In the genomic region with DNA sequence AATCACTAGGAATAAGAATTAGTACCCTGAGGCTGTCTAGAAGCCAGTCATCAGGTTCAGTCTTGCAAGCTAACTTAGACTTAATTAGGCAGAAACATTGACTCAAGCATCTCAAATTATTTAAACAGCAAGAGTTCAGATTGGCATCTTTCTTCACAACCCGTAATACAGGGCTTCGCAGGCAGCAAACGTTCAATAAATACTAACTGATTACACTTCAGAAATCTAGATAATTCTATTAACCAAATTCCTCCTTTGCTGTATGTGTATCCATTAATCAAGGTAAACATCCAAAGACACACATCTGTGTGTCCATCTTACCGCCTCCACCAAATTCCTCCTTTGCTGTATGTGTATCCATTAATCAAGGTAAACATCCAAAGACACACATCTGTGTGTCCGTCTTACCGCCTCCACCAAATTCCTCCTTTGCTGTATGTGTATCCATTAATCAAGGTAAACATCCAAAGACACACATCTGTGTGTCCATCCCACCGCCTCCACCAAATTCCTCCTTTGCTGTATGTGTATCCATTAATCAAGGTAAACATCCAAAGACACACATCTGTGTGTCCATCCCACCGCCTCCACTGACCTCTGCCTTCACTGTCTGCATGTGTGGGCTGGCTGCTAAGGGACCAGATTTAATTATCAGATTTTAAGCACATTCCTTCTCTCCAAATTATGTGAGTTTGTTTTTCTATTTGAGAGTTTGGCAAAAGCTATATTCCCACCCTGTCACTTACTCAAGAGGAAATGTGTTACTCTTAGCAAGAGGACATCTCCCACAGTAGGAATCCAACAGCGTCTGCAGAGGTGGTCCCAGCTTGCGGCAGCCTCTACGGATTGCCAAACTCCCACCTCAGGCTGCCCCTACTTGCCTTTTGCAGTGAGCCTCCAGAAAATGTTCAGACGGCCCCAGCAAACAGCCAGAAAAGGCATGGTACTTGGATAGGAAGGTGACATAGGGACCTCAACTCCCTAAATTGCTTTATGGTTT, we compare ENCODE assay signal across 1 cellular context.
TF ChIP-seq lines count a peak whose summit lies in the region.

No MANE protein-coding gene starts in this region.

TF ChIP-seq in HepG2, 621 proteins besides CTCF, POLR2A, EP300 and RAD21 (continued from another document and continues in another):
- TF ChIP-seq, protein P1, sequence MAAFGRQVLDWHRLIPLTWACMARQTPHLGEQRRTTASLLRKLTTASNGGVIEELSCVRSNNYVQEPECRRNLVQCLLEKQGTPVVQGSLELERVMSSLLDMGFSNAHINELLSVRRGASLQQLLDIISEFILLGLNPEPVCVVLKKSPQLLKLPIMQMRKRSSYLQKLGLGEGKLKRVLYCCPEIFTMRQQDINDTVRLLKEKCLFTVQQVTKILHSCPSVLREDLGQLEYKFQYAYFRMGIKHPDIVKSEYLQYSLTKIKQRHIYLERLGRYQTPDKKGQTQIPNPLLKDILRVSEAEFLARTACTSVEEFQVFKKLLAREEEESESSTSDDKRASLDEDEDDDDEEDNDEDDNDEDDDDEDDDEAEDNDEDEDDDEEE (CRISPR knock-in tag; IDR thresholded peaks at IDR 0.05) = 0 out of 2 replicates have a peak, but pooled peaks have one; percentile 65
- no peak; the same call in none of the 2 replicates for TF ChIP-seq MAX (IDR thresholded peaks at IDR 0.05)
- no peak; the same call in 1 of the 2 replicates for TF ChIP-seq FOSL1 (CRISPR knock-in tag; IDR thresholded peaks at IDR 0.05; ENCODE audit: borderline replicate concordance)
- peak; percentile 82 for TF ChIP-seq SIX1 (CRISPR knock-in tag; IDR thresholded peaks at IDR 0.05; ENCODE audit: borderline replicate concordance)
- peak; percentile 99 for TF ChIP-seq GFI1 (CRISPR knock-in tag; IDR thresholded peaks at IDR 0.05; ENCODE audit: borderline replicate concordance)
- TF ChIP-seq IRX3 (CRISPR knock-in tag; IDR thresholded peaks at IDR 0.05; ENCODE audit: borderline replicate concordance, low read depth) = peak; percentile 48; the same call in 1 of the 2 replicates
- TF ChIP-seq KAT2B (IDR thresholded peaks at IDR 0.05; ENCODE audit: borderline replicate concordance, low read depth, low read length) = no peak
- peak; percentile 28 for TF ChIP-seq YY1 (IDR thresholded peaks at IDR 0.05; ENCODE audit: insufficient read depth, insufficient replicate concordance, low read depth, low read length)
- peak; percentile 82 for TF ChIP-seq ONECUT2 (CRISPR knock-in tag; IDR thresholded peaks at IDR 0.05)
- TF ChIP-seq FOXK2 (IDR thresholded peaks at IDR 0.05) = peak; percentile 92
- peak; percentile 89; the same call in 1 of the 2 replicates for TF ChIP-seq RXRA (CRISPR knock-in tag; IDR thresholded peaks at IDR 0.05)
- TF ChIP-seq PHF8 (CRISPR knock-in tag; IDR thresholded peaks at IDR 0.05) = no peak
- TF ChIP-seq ARID2 (CRISPR knock-in tag; IDR thresholded peaks at IDR 0.05; ENCODE audit: borderline replicate concordance) = no peak
- no peak for TF ChIP-seq ZNF790 (CRISPR knock-in tag; IDR thresholded peaks at IDR 0.05; ENCODE audit: borderline replicate concordance)
- no peak for TF ChIP-seq REL (CRISPR knock-in tag; conservative IDR thresholded peaks at IDR 0.05)
- TF ChIP-seq ZSCAN25 (CRISPR knock-in tag; IDR thresholded peaks at IDR 0.05) = peak; percentile 27; the same call in 1 of the 2 replicates
- TF ChIP-seq ZNF33A (CRISPR knock-in tag; IDR thresholded peaks at IDR 0.05; ENCODE audit: borderline replicate concordance) = no peak
- TF ChIP-seq ZNF510 (CRISPR knock-in tag; IDR thresholded peaks at IDR 0.05; ENCODE audit: low read depth) = no peak
- peak; percentile 99 for TF ChIP-seq TBX3 (IDR thresholded peaks at IDR 0.05; ENCODE audit: borderline replicate concordance)
- TF ChIP-seq ZNF615 (CRISPR knock-in tag; IDR thresholded peaks at IDR 0.05; ENCODE audit: borderline replicate concordance) = peak; percentile 81; the same call in 1 of the 2 replicates
- TF ChIP-seq CCDC6 (CRISPR knock-in tag; IDR thresholded peaks at IDR 0.05) = peak; percentile 85
- peak; percentile 87; the same call in 1 of the 2 replicates for TF ChIP-seq MIER3 (CRISPR knock-in tag; IDR thresholded peaks at IDR 0.05; ENCODE audit: borderline replicate concordance)
- TF ChIP-seq, protein P2, sequence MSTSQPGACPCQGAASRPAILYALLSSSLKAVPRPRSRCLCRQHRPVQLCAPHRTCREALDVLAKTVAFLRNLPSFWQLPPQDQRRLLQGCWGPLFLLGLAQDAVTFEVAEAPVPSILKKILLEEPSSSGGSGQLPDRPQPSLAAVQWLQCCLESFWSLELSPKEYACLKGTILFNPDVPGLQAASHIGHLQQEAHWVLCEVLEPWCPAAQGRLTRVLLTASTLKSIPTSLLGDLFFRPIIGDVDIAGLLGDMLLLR (CRISPR knock-in tag; IDR thresholded peaks at IDR 0.05) = no peak
- TF ChIP-seq ZFY (CRISPR knock-in tag; IDR thresholded peaks at IDR 0.05) = peak; percentile 31; the same call in 1 of the 2 replicates
- TF ChIP-seq SKI (IDR thresholded peaks at IDR 0.05; ENCODE audit: partially characterized antibody) = peak; percentile 64
- TF ChIP-seq, protein P3, sequence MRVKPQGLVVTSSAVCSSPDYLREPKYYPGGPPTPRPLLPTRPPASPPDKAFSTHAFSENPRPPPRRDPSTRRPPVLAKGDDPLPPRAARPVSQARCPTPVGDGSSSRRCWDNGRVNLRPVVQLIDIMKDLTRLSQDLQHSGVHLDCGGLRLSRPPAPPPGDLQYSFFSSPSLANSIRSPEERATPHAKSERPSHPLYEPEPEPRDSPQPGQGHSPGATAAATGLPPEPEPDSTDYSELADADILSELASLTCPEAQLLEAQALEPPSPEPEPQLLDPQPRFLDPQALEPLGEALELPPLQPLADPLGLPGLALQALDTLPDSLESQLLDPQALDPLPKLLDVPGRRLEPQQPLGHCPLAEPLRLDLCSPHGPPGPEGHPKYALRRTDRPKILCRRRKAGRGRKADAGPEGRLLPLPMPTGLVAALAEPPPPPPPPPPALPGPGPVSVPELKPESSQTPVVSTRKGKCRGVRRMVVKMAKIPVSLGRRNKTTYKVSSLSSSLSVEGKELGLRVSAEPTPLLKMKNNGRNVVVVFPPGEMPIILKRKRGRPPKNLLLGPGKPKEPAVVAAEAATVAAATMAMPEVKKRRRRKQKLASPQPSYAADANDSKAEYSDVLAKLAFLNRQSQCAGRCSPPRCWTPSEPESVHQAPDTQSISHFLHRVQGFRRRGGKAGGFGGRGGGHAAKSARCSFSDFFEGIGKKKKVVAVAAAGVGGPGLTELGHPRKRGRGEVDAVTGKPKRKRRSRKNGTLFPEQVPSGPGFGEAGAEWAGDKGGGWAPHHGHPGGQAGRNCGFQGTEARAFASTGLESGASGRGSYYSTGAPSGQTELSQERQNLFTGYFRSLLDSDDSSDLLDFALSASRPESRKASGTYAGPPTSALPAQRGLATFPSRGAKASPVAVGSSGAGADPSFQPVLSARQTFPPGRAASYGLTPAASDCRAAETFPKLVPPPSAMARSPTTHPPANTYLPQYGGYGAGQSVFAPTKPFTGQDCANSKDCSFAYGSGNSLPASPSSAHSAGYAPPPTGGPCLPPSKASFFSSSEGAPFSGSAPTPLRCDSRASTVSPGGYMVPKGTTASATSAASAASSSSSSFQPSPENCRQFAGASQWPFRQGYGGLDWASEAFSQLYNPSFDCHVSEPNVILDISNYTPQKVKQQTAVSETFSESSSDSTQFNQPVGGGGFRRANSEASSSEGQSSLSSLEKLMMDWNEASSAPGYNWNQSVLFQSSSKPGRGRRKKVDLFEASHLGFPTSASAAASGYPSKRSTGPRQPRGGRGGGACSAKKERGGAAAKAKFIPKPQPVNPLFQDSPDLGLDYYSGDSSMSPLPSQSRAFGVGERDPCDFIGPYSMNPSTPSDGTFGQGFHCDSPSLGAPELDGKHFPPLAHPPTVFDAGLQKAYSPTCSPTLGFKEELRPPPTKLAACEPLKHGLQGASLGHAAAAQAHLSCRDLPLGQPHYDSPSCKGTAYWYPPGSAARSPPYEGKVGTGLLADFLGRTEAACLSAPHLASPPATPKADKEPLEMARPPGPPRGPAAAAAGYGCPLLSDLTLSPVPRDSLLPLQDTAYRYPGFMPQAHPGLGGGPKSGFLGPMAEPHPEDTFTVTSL (CRISPR knock-in tag; IDR thresholded peaks at IDR 0.05; ENCODE audit: borderline replicate concordance) = peak; percentile 99
- peak; percentile 72; the same call in 1 of the 2 replicates for TF ChIP-seq SP4 (CRISPR knock-in tag; IDR thresholded peaks at IDR 0.05)
- TF ChIP-seq ZNF564 (CRISPR knock-in tag; IDR thresholded peaks at IDR 0.05) = 0 out of 2 replicates have a peak, but pooled peaks have one; percentile 32
- no peak for TF ChIP-seq KLF6 (CRISPR knock-in tag; IDR thresholded peaks at IDR 0.05)
- no peak for TF ChIP-seq ZNF7 (CRISPR knock-in tag; IDR thresholded peaks at IDR 0.05)
- peak; percentile 100 for TF ChIP-seq ZNF609 (CRISPR knock-in tag; IDR thresholded peaks at IDR 0.05; ENCODE audit: borderline replicate concordance)
- no peak; the same call in 1 of the 2 replicates for TF ChIP-seq MYPOP (CRISPR knock-in tag; IDR thresholded peaks at IDR 0.05)
- no peak for TF ChIP-seq ZNF30 (CRISPR knock-in tag; IDR thresholded peaks at IDR 0.05)
- TF ChIP-seq ZNF234 (CRISPR knock-in tag; conservative IDR thresholded peaks at IDR 0.05) = no peak
- TF ChIP-seq ZNF574 (CRISPR knock-in tag; IDR thresholded peaks at IDR 0.05) = peak; percentile 72; the same call in 1 of the 2 replicates
- no peak for TF ChIP-seq BCLAF1 (IDR thresholded peaks at IDR 0.05)
